1 cellular context compared by ENCODE assay signal in the genomic region with DNA sequence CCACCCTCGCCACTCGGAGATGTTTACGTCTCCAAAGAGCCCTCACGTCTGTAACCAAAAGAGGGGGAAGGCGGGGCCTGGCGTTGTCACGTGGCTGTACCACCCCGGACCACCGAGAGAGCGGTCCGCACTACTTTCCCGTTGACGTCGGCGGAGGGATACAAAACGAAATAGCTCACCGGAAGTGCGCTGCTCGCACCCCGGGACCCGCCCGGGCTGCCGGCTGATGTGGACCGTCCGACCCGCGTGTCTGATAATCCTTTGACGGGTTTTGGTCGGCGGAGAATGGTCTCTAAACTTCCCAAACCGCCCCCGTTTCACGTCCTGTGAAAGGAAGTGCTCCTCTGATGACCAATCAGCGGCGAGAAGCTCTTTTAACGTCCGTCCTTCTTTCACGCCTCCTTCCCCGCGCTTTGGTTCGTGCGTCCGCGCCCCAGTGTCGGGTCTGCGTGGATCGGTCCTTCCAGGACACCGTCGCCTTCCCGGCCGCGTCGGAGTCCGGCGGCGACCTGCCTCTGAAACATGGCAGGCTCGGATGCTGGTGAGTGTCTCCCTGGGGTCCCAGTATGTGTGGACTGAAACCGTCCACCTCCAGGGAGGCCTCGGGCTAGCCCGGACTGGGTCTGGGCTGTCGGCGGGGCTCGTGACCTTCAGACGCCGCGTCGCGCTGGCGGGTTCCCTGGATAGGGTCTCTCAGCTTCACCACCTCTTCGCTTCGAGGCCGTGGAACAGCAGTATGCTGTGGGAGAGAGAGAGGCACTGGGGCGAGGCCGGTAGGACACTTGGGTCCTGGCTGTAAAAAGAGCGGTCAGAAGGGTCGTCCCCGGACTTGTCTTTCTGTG.
TF ChIP-seq lines count a peak whose summit lies in the region.

A gene with protein sequence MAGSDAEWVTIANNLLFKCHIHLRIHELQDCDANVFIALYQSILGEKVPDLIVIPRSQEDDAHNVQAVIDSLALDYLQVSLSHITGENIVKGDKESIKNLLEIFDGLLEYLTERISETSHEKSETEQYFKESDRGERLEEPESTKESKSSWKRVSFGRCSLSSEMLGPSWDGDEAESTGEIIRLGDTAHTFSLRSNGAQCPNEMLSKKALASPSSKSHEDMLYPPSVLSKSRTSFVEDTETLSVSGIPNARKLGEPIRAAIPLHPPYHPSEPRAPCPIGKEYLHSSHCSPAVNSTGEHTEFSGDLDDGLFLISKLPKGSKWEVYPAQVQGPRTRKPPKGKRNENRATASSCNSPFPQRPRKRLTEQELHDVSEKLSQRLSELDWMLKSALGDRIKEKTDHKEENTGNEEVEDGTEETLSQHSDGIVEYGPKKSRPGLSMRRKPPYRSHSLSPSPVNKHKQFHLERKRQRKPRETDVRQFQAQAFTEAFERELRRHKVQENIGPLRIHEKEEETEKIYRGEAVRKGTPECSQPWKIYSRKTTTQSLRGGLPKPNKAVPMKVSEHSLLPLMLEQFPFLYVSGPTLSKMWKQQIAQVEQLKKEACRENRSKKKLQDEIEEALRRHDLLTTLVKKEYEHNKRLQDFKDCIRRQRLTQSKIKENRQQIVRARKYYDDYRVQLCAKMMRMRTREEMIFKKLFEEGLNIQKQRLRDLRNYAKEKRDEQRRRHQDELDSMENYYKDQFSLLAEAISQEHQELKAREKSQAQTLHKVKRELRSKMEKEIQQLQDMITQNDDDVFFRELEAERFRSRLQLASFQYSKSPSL (plus strand): TSS at position 402 of the 842 bp plus-strand sequence. CDS start 121 bp downstream, at position 523.

TF ChIP-seq in K562, 482 proteins besides CTCF, POLR2A, EP300 and RAD21 (continued from another document and continues in another):
- TF ChIP-seq ZBTB7A (IDR thresholded peaks at IDR 0.05; ENCODE audit: borderline replicate concordance, control insufficient read depth, low read depth, low read length), result peak; percentile 88; the same call in 1 of the 2 replicates
- no peak for TF ChIP-seq COPS2 (conservative IDR thresholded peaks at IDR 0.05)
- peak; percentile 9; the same call in 1 of the 2 replicates for TF ChIP-seq BRD4 (IDR thresholded peaks at IDR 0.05)
- peak; percentile 98 for TF ChIP-seq CXXC5 (CRISPR knock-in tag; IDR thresholded peaks at IDR 0.05)
- TF ChIP-seq, protein P1, sequence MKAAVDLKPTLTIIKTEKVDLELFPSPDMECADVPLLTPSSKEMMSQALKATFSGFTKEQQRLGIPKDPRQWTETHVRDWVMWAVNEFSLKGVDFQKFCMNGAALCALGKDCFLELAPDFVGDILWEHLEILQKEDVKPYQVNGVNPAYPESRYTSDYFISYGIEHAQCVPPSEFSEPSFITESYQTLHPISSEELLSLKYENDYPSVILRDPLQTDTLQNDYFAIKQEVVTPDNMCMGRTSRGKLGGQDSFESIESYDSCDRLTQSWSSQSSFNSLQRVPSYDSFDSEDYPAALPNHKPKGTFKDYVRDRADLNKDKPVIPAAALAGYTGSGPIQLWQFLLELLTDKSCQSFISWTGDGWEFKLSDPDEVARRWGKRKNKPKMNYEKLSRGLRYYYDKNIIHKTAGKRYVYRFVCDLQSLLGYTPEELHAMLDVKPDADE (conservative IDR thresholded peaks at IDR 0.05; ENCODE audit: control insufficient read depth, low read depth, low read length), result peak; percentile 98
- peak; percentile 91 for TF ChIP-seq KLF1 (tag; IDR thresholded peaks at IDR 0.05)
- peak; percentile 63 for TF ChIP-seq SOX6 (IDR thresholded peaks at IDR 0.05)
- 0 out of 2 replicates have a peak, but pooled peaks have one; percentile 23 for TF ChIP-seq BMI1 (IDR thresholded peaks at IDR 0.05; ENCODE audit: low read length)
- no peak for TF ChIP-seq ZNF23 (CRISPR knock-in tag; IDR thresholded peaks at IDR 0.05)
- no peak for TF ChIP-seq PHB (CRISPR knock-in tag; IDR thresholded peaks at IDR 0.05)
- TF ChIP-seq TAF1 (IDR thresholded peaks at IDR 0.05; ENCODE audit: control insufficient read depth, extremely low read depth, insufficient read depth, low read length, severe bottlenecking), result peak; percentile 76
- no peak for TF ChIP-seq U2AF2 (optimal IDR thresholded peaks at IDR 0.05; ENCODE audit: low read depth, low read length)
- TF ChIP-seq BHLHE40 (IDR thresholded peaks at IDR 0.05; ENCODE audit: low read length), result peak; percentile 72; the same call in 1 of the 2 replicates
- peak in 1 of 2 experiments; percentile 50; a peak in 1 of 4 replicates for TF ChIP-seq ETV6 (IDR thresholded peaks at IDR 0.05; ENCODE audit: borderline replicate concordance in 1 of 2, low read depth in 2 of 2, low read length in 1 of 2)
- TF ChIP-seq ETV6 (CRISPR knock-in tag; IDR thresholded peaks at IDR 0.05; ENCODE audit: borderline replicate concordance), result no peak
- peak; percentile 59; the same call in 1 of the 2 replicates for TF ChIP-seq SMARCA5 (IDR thresholded peaks at IDR 0.05)
- no peak for TF ChIP-seq ZFP30 (CRISPR knock-in tag; IDR thresholded peaks at IDR 0.05; ENCODE audit: borderline replicate concordance)
- peak; percentile 52; the same call in 1 of the 2 replicates for TF ChIP-seq SIN3B (IDR thresholded peaks at IDR 0.05; ENCODE audit: low read depth)
- TF ChIP-seq CC2D1A (IDR thresholded peaks at IDR 0.05), result peak; percentile 100
- TF ChIP-seq, protein P2, sequence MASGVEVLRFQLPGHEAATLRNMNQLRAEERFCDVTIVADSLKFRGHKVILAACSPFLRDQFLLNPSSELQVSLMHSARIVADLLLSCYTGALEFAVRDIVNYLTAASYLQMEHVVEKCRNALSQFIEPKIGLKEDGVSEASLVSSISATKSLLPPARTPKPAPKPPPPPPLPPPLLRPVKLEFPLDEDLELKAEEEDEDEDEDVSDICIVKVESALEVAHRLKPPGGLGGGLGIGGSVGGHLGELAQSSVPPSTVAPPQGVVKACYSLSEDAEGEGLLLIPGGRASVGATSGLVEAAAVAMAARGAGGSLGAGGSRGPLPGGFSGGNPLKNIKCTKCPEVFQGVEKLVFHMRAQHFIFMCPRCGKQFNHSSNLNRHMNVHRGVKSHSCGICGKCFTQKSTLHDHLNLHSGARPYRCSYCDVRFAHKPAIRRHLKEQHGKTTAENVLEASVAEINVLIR (CRISPR knock-in tag; IDR thresholded peaks at IDR 0.05), result peak; percentile 80
- TF ChIP-seq C11orf30 (IDR thresholded peaks at IDR 0.05; ENCODE audit: low read depth), result peak; percentile 52
- peak; percentile 65 for TF ChIP-seq CBFA2T2 (conservative IDR thresholded peaks at IDR 0.05)
- peak; percentile 90 for TF ChIP-seq EGR1 (conservative IDR thresholded peaks at IDR 0.05)
- TF ChIP-seq SMARCA4 (IDR thresholded peaks at IDR 0.05), result peak; percentile 15; the same call in 1 of the 2 replicates
- peak; percentile 92 for TF ChIP-seq RAD51 (IDR thresholded peaks at IDR 0.05; ENCODE audit: borderline replicate concordance, low read depth)
- TF ChIP-seq, protein P3, sequence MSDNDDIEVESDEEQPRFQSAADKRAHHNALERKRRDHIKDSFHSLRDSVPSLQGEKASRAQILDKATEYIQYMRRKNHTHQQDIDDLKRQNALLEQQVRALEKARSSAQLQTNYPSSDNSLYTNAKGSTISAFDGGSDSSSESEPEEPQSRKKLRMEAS (CRISPR knock-in tag; IDR thresholded peaks at IDR 0.05), result peak; percentile 83
- TF ChIP-seq, protein P4, sequence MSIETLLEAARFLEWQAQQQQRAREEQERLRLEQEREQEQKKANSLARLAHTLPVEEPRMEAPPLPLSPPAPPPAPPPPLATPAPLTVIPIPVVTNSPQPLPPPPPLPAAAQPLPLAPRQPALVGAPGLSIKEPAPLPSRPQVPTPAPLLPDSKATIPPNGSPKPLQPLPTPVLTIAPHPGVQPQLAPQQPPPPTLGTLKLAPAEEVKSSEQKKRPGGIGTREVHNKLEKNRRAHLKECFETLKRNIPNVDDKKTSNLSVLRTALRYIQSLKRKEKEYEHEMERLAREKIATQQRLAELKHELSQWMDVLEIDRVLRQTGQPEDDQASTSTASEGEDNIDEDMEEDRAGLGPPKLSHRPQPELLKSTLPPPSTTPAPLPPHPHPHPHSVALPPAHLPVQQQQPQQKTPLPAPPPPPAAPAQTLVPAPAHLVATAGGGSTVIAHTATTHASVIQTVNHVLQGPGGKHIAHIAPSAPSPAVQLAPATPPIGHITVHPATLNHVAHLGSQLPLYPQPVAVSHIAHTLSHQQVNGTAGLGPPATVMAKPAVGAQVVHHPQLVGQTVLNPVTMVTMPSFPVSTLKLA (conservative IDR thresholded peaks at IDR 0.05), result peak; percentile 95 to 97
- peak; percentile 84 for TF ChIP-seq ELF1 (tag; IDR thresholded peaks at IDR 0.05)
- TF ChIP-seq, protein P5, sequence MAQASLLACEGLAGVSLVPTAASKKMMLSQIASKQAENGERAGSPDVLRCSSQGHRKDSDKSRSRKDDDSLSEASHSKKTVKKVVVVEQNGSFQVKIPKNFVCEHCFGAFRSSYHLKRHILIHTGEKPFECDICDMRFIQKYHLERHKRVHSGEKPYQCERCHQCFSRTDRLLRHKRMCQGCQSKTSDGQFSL (CRISPR knock-in tag; IDR thresholded peaks at IDR 0.05), result peak; percentile 27; the same call in 1 of the 2 replicates
- TF ChIP-seq, protein P5 (tag; IDR thresholded peaks at IDR 0.05), result no peak
- TF ChIP-seq ARID2 (IDR thresholded peaks at IDR 0.05), result no peak
- TF ChIP-seq SRF (CRISPR knock-in tag; IDR thresholded peaks at IDR 0.05), result 0 out of 4 replicates have a peak, but pooled peaks of 1 of the 2 experiments have one; percentile 48
- peak; percentile 98 for TF ChIP-seq EP400 (IDR thresholded peaks at IDR 0.05)
- TF ChIP-seq NR2C2 (CRISPR knock-in tag; IDR thresholded peaks at IDR 0.05), result no peak; the same call in 1 of the 2 replicates
- peak; percentile 93 for TF ChIP-seq NR2C2 (tag; IDR thresholded peaks at IDR 0.05)
- TF ChIP-seq CTBP1 (IDR thresholded peaks at IDR 0.05; ENCODE audit: borderline replicate concordance), result peak; percentile 53; the same call in 1 of the 2 replicates
- peak; percentile 98 for TF ChIP-seq L3MBTL2 (IDR thresholded peaks at IDR 0.05)
- TF ChIP-seq ATF1 (CRISPR knock-in tag; IDR thresholded peaks at IDR 0.05), result peak; percentile 57
- peak; percentile 98 for TF ChIP-seq ATF1 (tag; IDR thresholded peaks at IDR 0.05)
- TF ChIP-seq FOXA1 (IDR thresholded peaks at IDR 0.05; ENCODE audit: borderline replicate concordance), result no peak
- 0 out of 2 replicates have a peak, but pooled peaks have one; percentile 38 for TF ChIP-seq ZZZ3 (IDR thresholded peaks at IDR 0.05)
- peak; percentile 47; the same call in 1 of the 2 replicates for TF ChIP-seq NCOA6 (IDR thresholded peaks at IDR 0.05)
- peak; percentile 89 for TF ChIP-seq ELF2 (CRISPR knock-in tag; IDR thresholded peaks at IDR 0.05)
- TF ChIP-seq ETS2 (tag; IDR thresholded peaks at IDR 0.05; ENCODE audit: borderline replicate concordance, poor library complexity, severe bottlenecking), result peak; percentile 92
- TF ChIP-seq, protein P6, sequence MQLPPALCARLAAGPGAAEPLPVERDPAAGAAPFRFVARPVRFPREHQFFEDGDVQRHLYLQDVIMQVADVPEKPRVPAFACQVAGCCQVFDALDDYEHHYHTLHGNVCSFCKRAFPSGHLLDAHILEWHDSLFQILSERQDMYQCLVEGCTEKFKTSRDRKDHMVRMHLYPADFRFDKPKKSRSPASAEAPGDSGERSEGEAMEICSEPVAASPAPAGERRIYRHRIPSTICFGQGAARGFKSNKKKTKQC (CRISPR knock-in tag; IDR thresholded peaks at IDR 0.05), result peak; percentile 45; the same call in 1 of the 2 replicates
- TF ChIP-seq GABPB1 (CRISPR knock-in tag; IDR thresholded peaks at IDR 0.05), result peak; percentile 93
- TF ChIP-seq, protein P7, sequence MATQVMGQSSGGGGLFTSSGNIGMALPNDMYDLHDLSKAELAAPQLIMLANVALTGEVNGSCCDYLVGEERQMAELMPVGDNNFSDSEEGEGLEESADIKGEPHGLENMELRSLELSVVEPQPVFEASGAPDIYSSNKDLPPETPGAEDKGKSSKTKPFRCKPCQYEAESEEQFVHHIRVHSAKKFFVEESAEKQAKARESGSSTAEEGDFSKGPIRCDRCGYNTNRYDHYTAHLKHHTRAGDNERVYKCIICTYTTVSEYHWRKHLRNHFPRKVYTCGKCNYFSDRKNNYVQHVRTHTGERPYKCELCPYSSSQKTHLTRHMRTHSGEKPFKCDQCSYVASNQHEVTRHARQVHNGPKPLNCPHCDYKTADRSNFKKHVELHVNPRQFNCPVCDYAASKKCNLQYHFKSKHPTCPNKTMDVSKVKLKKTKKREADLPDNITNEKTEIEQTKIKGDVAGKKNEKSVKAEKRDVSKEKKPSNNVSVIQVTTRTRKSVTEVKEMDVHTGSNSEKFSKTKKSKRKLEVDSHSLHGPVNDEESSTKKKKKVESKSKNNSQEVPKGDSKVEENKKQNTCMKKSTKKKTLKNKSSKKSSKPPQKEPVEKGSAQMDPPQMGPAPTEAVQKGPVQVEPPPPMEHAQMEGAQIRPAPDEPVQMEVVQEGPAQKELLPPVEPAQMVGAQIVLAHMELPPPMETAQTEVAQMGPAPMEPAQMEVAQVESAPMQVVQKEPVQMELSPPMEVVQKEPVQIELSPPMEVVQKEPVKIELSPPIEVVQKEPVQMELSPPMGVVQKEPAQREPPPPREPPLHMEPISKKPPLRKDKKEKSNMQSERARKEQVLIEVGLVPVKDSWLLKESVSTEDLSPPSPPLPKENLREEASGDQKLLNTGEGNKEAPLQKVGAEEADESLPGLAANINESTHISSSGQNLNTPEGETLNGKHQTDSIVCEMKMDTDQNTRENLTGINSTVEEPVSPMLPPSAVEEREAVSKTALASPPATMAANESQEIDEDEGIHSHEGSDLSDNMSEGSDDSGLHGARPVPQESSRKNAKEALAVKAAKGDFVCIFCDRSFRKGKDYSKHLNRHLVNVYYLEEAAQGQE (CRISPR knock-in tag; IDR thresholded peaks at IDR 0.05; ENCODE audit: low read depth), result 0 out of 2 replicates have a peak, but pooled peaks have one; percentile 54
